17 cellular contexts compared by ENCODE assay signal in genomic region chr15:45082412-45082811, GRCh38. TPM values are rescaled to one million over a fixed set of nuclear protein-coding genes. Genes with fewer than 3 reads are reported as not detected.
"Had no signal": no experiment of that assay in that cellular context is flagged by ENCODE, and none has a peak within 500 bp of the region (broad histone marks: within the 10 kb centered on the region; RNA-seq: fewer than 3 reads in every experiment).

No MANE protein-coding gene starts in this region.

RNA-seq across cellular contexts. Expression of gene DUOX2, which starts 31.6 kb away (rescaled TPM):
- total RNA-seq: activated CD4-positive, alpha-beta T cell treated with anti-CD3 and anti-CD28 coated beads, Interleukin-2, amount 10 ng/mL, durations not matched to agents 24 days and 14 days; activated CD8-positive, alpha-beta memory T cell treated with anti-CD3 and anti-CD28 coated beads, Interleukin-2, amount 10 ng/mL, durations not matched to agents 7 days and 5 days; activated CD8-positive, alpha-beta T cell treated with anti-CD3 and anti-CD28 coated beads, Interleukin-2, amount 10 ng/mL, durations not matched to agents 7 days and 5 days; activated naive CD4-positive, alpha-beta T cell treated with anti-CD3 and anti-CD28 coated beads for 36 hours; activated naive CD8-positive, alpha-beta T cell treated with anti-CD3 and anti-CD28 coated beads for 36 hours; activated T-helper 1 cell treated with anti-CD3 and anti-CD28 coated beads, Interleukin-12 subunit alpha, Interleukin-12 subunit beta, Interleukin-2, Interleukin-4 antibody, amounts not matched to agents 30 ng/mL and 10 ng/mL and 1 ng/mL, durations not matched to agents 14 hours and 24 hours and 36 hours; activated T-helper 2 cell treated with anti-CD3 and anti-CD28 coated beads, Interferon-gamma antibody, Interleukin-2, Interleukin-4, amounts not matched to agents 10 μg/mL and 5 μg/mL and 100 μg/mL, durations not matched to agents 14 hours and 24 hours and 36 hours; chondrocyte; dermis blood vessel endothelial cell; glomerular endothelial cell had no signal

RNA-seq across cellular contexts. Expression of gene DUOXA2, which starts 31.7 kb away (rescaled TPM):
- total RNA-seq: activated CD4-positive, alpha-beta memory T cell treated with anti-CD3 and anti-CD28 coated beads for 36 hours; activated CD4-positive, alpha-beta T cell treated with anti-CD3 and anti-CD28 coated beads for 36 hours; activated CD4-positive, alpha-beta T cell treated with anti-CD3 and anti-CD28 coated beads, Interleukin-2, amount 10 ng/mL, durations not matched to agents 24 days and 14 days; activated CD8-positive, alpha-beta memory T cell treated with anti-CD3 and anti-CD28 coated beads for 36 hours; activated CD8-positive, alpha-beta memory T cell treated with anti-CD3 and anti-CD28 coated beads, Interleukin-2, amount 10 ng/mL, durations not matched to agents 7 days and 5 days; activated CD8-positive, alpha-beta T cell treated with anti-CD3 and anti-CD28 coated beads, Interleukin-2, amount 10 ng/mL, durations not matched to agents 7 days and 5 days; activated naive CD4-positive, alpha-beta T cell treated with anti-CD3 and anti-CD28 coated beads for 36 hours; activated naive CD8-positive, alpha-beta T cell treated with anti-CD3 and anti-CD28 coated beads for 36 hours; activated T-helper 1 cell treated with anti-CD3 and anti-CD28 coated beads, Interleukin-12 subunit alpha, Interleukin-12 subunit beta, Interleukin-2, Interleukin-4 antibody, amounts not matched to agents 30 ng/mL and 10 ng/mL and 1 ng/mL, durations not matched to agents 14 hours and 24 hours and 36 hours; activated T-helper 2 cell treated with anti-CD3 and anti-CD28 coated beads, Interferon-gamma antibody, Interleukin-2, Interleukin-4, amounts not matched to agents 10 μg/mL and 5 μg/mL and 100 μg/mL, durations not matched to agents 14 hours and 24 hours and 36 hours; aorta; body of pancreas; chondrocyte; dermis blood vessel endothelial cell; glomerular endothelial cell; heart right ventricle; T-helper 17 cell had no signal
- polyA plus RNA-seq: heart right ventricle had no signal

RNA-seq across cellular contexts. Expression of gene DUOXA1, which starts 47.3 kb away (rescaled TPM):
- total RNA-seq: activated CD4-positive, alpha-beta T cell treated with anti-CD3 and anti-CD28 coated beads, Interleukin-2, amount 10 ng/mL, durations not matched to agents 24 days and 14 days; activated CD8-positive, alpha-beta memory T cell treated with anti-CD3 and anti-CD28 coated beads for 36 hours; activated CD8-positive, alpha-beta memory T cell treated with anti-CD3 and anti-CD28 coated beads, Interleukin-2, amount 10 ng/mL, durations not matched to agents 7 days and 5 days; activated CD8-positive, alpha-beta T cell treated with anti-CD3 and anti-CD28 coated beads, Interleukin-2, amount 10 ng/mL, durations not matched to agents 7 days and 5 days; activated naive CD4-positive, alpha-beta T cell treated with anti-CD3 and anti-CD28 coated beads for 36 hours; activated naive CD8-positive, alpha-beta T cell treated with anti-CD3 and anti-CD28 coated beads for 36 hours; activated T-helper 1 cell treated with anti-CD3 and anti-CD28 coated beads, Interleukin-12 subunit alpha, Interleukin-12 subunit beta, Interleukin-2, Interleukin-4 antibody, amounts not matched to agents 30 ng/mL and 10 ng/mL and 1 ng/mL, durations not matched to agents 14 hours and 24 hours and 36 hours; body of pancreas; dermis blood vessel endothelial cell; glomerular endothelial cell had no signal

RNA-seq across cellular contexts. Expression of gene DUOX1, which starts 47.4 kb away (rescaled TPM):
- total RNA-seq: activated CD8-positive, alpha-beta T cell treated with anti-CD3 and anti-CD28 coated beads, Interleukin-2, amount 10 ng/mL, durations not matched to agents 7 days and 5 days; chondrocyte; dermis blood vessel endothelial cell; glomerular endothelial cell had no signal
